Comparison of ENCODE assay signal across 15 cellular contexts in the genomic region with DNA sequence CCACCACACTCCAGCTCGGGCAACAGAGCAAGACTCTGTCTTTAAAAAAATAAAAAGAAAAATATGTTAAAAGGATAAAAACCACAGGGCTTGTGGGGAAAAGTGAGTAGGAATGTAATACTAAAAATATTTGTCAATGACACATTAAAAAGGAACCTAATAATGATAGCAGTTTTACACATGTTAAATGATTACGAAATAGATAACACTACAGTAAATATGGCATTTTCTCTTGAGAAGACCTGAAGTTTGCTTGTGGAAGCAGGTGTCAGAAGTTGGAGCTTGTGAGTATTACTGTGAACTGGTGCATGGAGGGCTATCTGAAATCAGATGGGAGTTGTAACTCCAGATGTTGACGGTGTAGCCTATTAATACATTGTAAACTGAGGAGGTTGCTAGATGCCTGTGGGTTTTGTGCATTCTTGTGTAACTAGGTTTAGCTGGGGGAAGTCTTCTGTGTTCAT. TPM values are rescaled to one million over a fixed set of nuclear protein-coding genes. Genes with fewer than 3 reads are reported as not detected.
A peak's percentile ranks its signal among the peaks of the same experiment; 100 is the strongest.
DNase-seq lines count a peak whose midpoint lies in the region; ATAC-seq and TF ChIP-seq lines count a peak whose summit lies in the region.
"Had no signal": no experiment of that assay in that cellular context is flagged by ENCODE, and none has a peak within 500 bp of the region (broad histone marks: within the 10 kb centered on the region; RNA-seq: fewer than 3 reads in every experiment).

No MANE protein-coding gene starts in this region.

- TF ChIP-seq CTCF in HFFc6 (IDR thresholded peaks at IDR 0.05) = no peak
- no peak for TF ChIP-seq CTCF in chondrocyte (IDR thresholded peaks at IDR 0.05)

- H3K4me1 Mint-ChIP-seq in HFFc6 (ENCODE audit: low read depth) (peaks cover 33% of the 10 kb centered on the region), chondrocyte (ENCODE audit: low read depth) (peaks cover 24% of the 10 kb centered on the region)
- H3K4me1 Mint-ChIP-seq: activated naive CD4-positive, alpha-beta T cell treated with anti-CD3 and anti-CD28 coated beads, Interleukin-2, amount 50 U/mL, for 24 hours; memory B cell had no signal

- no peak for ATAC-seq in GM21367 (IDR thresholded peaks at IDR 0.05; ENCODE audit: unreplicated experiment)
- ATAC-seq: Panc1 had no signal

- H3K27me3 Mint-ChIP-seq in HFFc6 (ENCODE audit: insufficient read depth) (no peaks in the 10 kb centered on the region; the same call in 1 of the 2 replicates), chondrocyte (ENCODE audit: low read depth) (no peaks in the 10 kb centered on the region)
- H3K27me3 Mint-ChIP-seq: activated naive CD4-positive, alpha-beta T cell treated with anti-CD3 and anti-CD28 coated beads, Interleukin-2, amount 50 U/mL, for 24 hours; memory B cell had no signal

- peaks cover 30% of the 10 kb centered on the region for H3K36me3 Mint-ChIP-seq in HFFc6 (ENCODE audit: low read depth)
- H3K36me3 Mint-ChIP-seq in chondrocyte (ENCODE audit: low read depth) = peaks cover 9% of the 10 kb centered on the region

- H3K9me3 Mint-ChIP-seq in HFFc6 = no peaks in the 10 kb centered on the region
- no peaks in the 10 kb centered on the region for H3K9me3 Mint-ChIP-seq in chondrocyte (ENCODE audit: low read depth)
- H3K9me3 Mint-ChIP-seq: activated naive CD4-positive, alpha-beta T cell treated with anti-CD3 and anti-CD28 coated beads, Interleukin-2, amount 50 U/mL, for 24 hours; memory B cell had no signal

- DNase-seq in AG08396 (ENCODE audit: low spot score) (peak; percentile 57), HFFc6 (peak; percentile 72), chondrocyte (ENCODE audit: low spot score) (no peak), myocyte (ENCODE audit: low read depth) (peak; percentile 69), NCI-H82 treated with DMSO at 0.1 percent for 48 hours (lab: John Stamatoyannopoulos, UW; ENCODE audit: unreplicated experiment) (no peak), substantia nigra (lab: John Stamatoyannopoulos, UW) (no peak), SIG-M5 treated with dmso at 0.1 percent for 504 hours (lab: John Stamatoyannopoulos, UW; ENCODE audit: unreplicated experiment) (no peak)
- DNase-seq: activated CD4-positive, alpha-beta T cell treated with anti-CD3 and anti-CD28 coated beads, Interleukin-2, amount 50 U/mL, for 1 hour; BE2C; NCI-H1105 treated with DMSO at 0.1 percent for 48 hours; nephron progenitor cell had no signal

- peak overlapping the region; percentile 31; the same call in 1 of the 2 replicates for H3K4me3 Mint-ChIP-seq in HFFc6
- no peak overlapping the region for H3K4me3 Mint-ChIP-seq in chondrocyte (ENCODE audit: unreplicated experiment)
- H3K4me3 Mint-ChIP-seq: activated naive CD4-positive, alpha-beta T cell treated with anti-CD3 and anti-CD28 coated beads, Interleukin-2, amount 50 U/mL, for 24 hours; memory B cell; nephron progenitor cell had no signal

- no peak overlapping the region for H3K27ac ChIP-seq in substantia nigra (ENCODE audit: low read depth, low read length, poor library complexity, severe bottlenecking)

- peak overlapping the region; percentile 63 for H3K27ac Mint-ChIP-seq in HFFc6
- peak overlapping the region; percentile 46 for H3K27ac Mint-ChIP-seq in chondrocyte (ENCODE audit: unreplicated experiment)
- H3K27ac Mint-ChIP-seq: activated naive CD4-positive, alpha-beta T cell treated with anti-CD3 and anti-CD28 coated beads, Interleukin-2, amount 50 U/mL, for 24 hours; memory B cell; nephron progenitor cell had no signal

RNA-seq across cellular contexts. Expression of a gene that starts 44.3 kb away (rescaled TPM):
- under 1 TPM in 2 of 6 experiments, not detected in 4; 0.14 TPM for total RNA-seq in HFFc6 (2021; fragmentation: NEBNext Ultra II Directional; extraction: Animal tissue kit (Norgen Biotek cat#: 25700))
- total RNA-seq in chondrocyte (3.5 to 4.5 TPM (median 4.3 TPM) in 3 replicates), myocyte (0.48 and 1.4 TPM in 2 replicates)
- 0.59 TPM for polyA plus RNA-seq in myocyte (2012)

Comparison
In these comparisons a context has a peak if more than half of its experiments do, and no peak if none do; other contexts are left out.
1. DNase-seq: peak in AG08396 (single experiment), HFFc6 (single experiment) and myocyte (single experiment); none in chondrocyte (single experiment), NCI-H82 treated with DMSO at 0.1 percent for 48 hours (single experiment), substantia nigra (0 of 49) and SIG-M5 treated with dmso at 0.1 percent for 504 hours (single experiment).